In genomic region chr4:1072830-1073446, GRCh38 we compare ENCODE assay signal across 8 cellular contexts. TPM values are rescaled to one million over a fixed set of nuclear protein-coding genes. Genes with fewer than 3 reads are reported as not detected.
DNase-seq lines count a peak whose midpoint lies in the region; ATAC-seq and FAIRE-seq lines count a peak whose summit lies in the region.

No MANE protein-coding gene starts in this region.

- H3K27me3 ChIP-seq in small intestine (ENCODE audit: control insufficient read depth in 2 of 2, insufficient read depth in 2 of 2, low read length in 2 of 2): no peaks in the 10 kb centered on the region

- peak; percentile 7 for DNase-seq in DMS114 treated with DMSO at 0.1 percent for 48 hours (lab: John Stamatoyannopoulos, UW; ENCODE audit: unreplicated experiment)
- peak; percentile 72 for DNase-seq in HT1080 (ENCODE audit: low read depth)
- DNase-seq in SKM-1 (lab: John Stamatoyannopoulos, UW; ENCODE audit: unreplicated experiment): peak; percentile 91
- peak; percentile 9 for DNase-seq in amniotic stem cell (lab: John Stamatoyannopoulos, UW)
- peak; percentile 57 for DNase-seq in left cardiac atrium
- peak; percentile 88 for DNase-seq in small intestine

- H3K36me3 ChIP-seq in small intestine (ENCODE audit: control insufficient read depth in 2 of 2, insufficient read depth in 2 of 2, low read length in 2 of 2): no peaks in the 10 kb centered on the region

- ATAC-seq in left cardiac atrium: peak; percentile 59 to 69
- no peak for ATAC-seq in GM21528 (IDR thresholded peaks at IDR 0.05; ENCODE audit: low FRiP score, unreplicated experiment)
- no peak for ATAC-seq in HG02763 (IDR thresholded peaks at IDR 0.05; ENCODE audit: unreplicated experiment)

- no peaks in the 10 kb centered on the region for H3K9me3 ChIP-seq in small intestine (ENCODE audit: control insufficient read depth, low read depth)

- H3K4me1 ChIP-seq in small intestine (ENCODE audit: control insufficient read depth in 2 of 2, insufficient read depth in 1 of 2, low read depth in 1 of 2, low read length in 1 of 2): no peaks in the 10 kb centered on the region

- WGBS in small intestine, 3 donors: 16 to 22% (median 18%) methylated on average over 11 of the region's 11 CpGs

- no peak overlapping the region for H3K27ac ChIP-seq in small intestine (ENCODE audit: low read depth in 1 of 2, low read length in 1 of 2)

- FAIRE-seq in small intestine (lab: Jason Lieb, UNC): no peak

- intact Hi-C loops in left cardiac atrium (cut with DNase I): no loop called here

- H3K4me3 ChIP-seq in small intestine (ENCODE audit: low read depth in 1 of 2, low read length in 2 of 2): no peak overlapping the region

RNA-seq across cellular contexts. Expression of gene RNF212, which starts 40.4 kb away (rescaled TPM):
- total RNA-seq in HT1080 (2014; rRNA removed; shearing (Covaris generic)): not detected in 2 replicates
- 0.59 and 0.64 TPM in 2 replicates for polyA plus RNA-seq in HT1080 (2015; cell fraction: cytosol; rRNA removed)
- 0.50 and 2.2 TPM in 2 replicates for polyA plus RNA-seq in HT1080 (2015; cell fraction: nucleus; rRNA removed)
- 1 to 10 TPM; 1.7 TPM for total RNA-seq in left cardiac atrium
- polyA plus RNA-seq in small intestine: 1 to 10 TPM in 2 of 3 donors, not detected in 1; 1.4 to 1.7 TPM

Comparison
In these comparisons a context has a peak if more than half of its experiments do, and no peak if none do; other contexts are left out.
1. DNase-seq: peak in every context shown above with its lines; median percentile 91 in SKM-1; 88 in small intestine; 72 in HT1080; 57 in left cardiac atrium; 9 in amniotic stem cell; 7 in DMS114 treated with DMSO at 0.1 percent for 48 hours.
2. ATAC-seq: peak in left cardiac atrium (2 of 2); none in GM21528 (single experiment) and HG02763 (single experiment).